8 cellular contexts compared by ENCODE assay signal in genomic region chr5:145681686-145682085, GRCh38.
DNase-seq lines count a peak whose midpoint lies in the region; ATAC-seq and TF ChIP-seq lines count a peak whose summit lies in the region.

No MANE protein-coding gene starts in this region.

- H3K9ac ChIP-seq in fibroblast of lung (ENCODE audit: insufficient read depth, low read length) (no peak overlapping the region), neural progenitor cell (no peak overlapping the region)

- H3K79me2 ChIP-seq in fibroblast of lung (ENCODE audit: control insufficient read depth, insufficient read depth, low read length) (no peaks in the 10 kb centered on the region), neural progenitor cell (ENCODE audit: low read depth) (no peaks in the 10 kb centered on the region)

- peaks cover 5% of the 10 kb centered on the region for H3K27me3 Mint-ChIP-seq in T-helper 17 cell
- no peaks in the 10 kb centered on the region for H3K27me3 Mint-ChIP-seq in neural progenitor cell (ENCODE audit: insufficient read depth, low read depth)

- peak; percentile 96 for ATAC-seq in GM18870 (IDR thresholded peaks at IDR 0.05; ENCODE audit: unreplicated experiment)
- ATAC-seq in HG03025 (IDR thresholded peaks at IDR 0.05; ENCODE audit: low FRiP score, unreplicated experiment): peak; percentile 93
- peak; percentile 37 for ATAC-seq in T-helper 17 cell

- peaks cover 2% of the 10 kb centered on the region for H3K4me1 Mint-ChIP-seq in T-helper 17 cell
- peaks cover 3% of the 10 kb centered on the region for H3K4me1 Mint-ChIP-seq in neural progenitor cell

- no peaks in the 10 kb centered on the region for H4K20me1 ChIP-seq in fibroblast of lung (ENCODE audit: control insufficient read depth, extremely low read depth, insufficient read depth, low read length)
- H4K20me1 ChIP-seq in neural progenitor cell (ENCODE audit: low read depth): no peaks in the 10 kb centered on the region

- H3K4me3 ChIP-seq in fibroblast of lung (replicated peaks in 1 of 4; ENCODE audit: control extremely low read depth in 1 of 4, insufficient read depth in 1 of 4, low read depth in 3 of 4, low read length in 4 of 4) (no peak overlapping the region), neural progenitor cell (no peak overlapping the region)

- H3K9me3 ChIP-seq in T-helper 17 cell (ENCODE audit: control insufficient read depth, low read length, poor library complexity, severe bottlenecking) (no peaks in the 10 kb centered on the region), fibroblast of lung (ENCODE audit: control insufficient read depth, insufficient read depth, low read depth, low read length) (no peaks in the 10 kb centered on the region), neural progenitor cell (ENCODE audit: low read depth) (no peaks in the 10 kb centered on the region)

- H3K36me3 ChIP-seq in fibroblast of lung (ENCODE audit: control insufficient read depth, insufficient read depth, low read length) (no peaks in the 10 kb centered on the region), neural progenitor cell (no peaks in the 10 kb centered on the region)

- H3K4me1 ChIP-seq in fibroblast of lung (ENCODE audit: control insufficient read depth, extremely low read depth, insufficient read depth, low read length) (no peaks in the 10 kb centered on the region), neural progenitor cell (no peaks in the 10 kb centered on the region)

- DNase-seq in COLO668 (lab: John Stamatoyannopoulos, UW; ENCODE audit: unreplicated experiment) (peak; percentile 29), NCI-H1694 treated with DMSO at 0.1 percent for 48 hours (lab: John Stamatoyannopoulos, UW) (peak; percentile 84), T-helper 17 cell (no peak), fibroblast of lung (ENCODE audit: low read depth in 2 of 2) (peak; percentile 62 to 82), neural progenitor cell (ENCODE audit: low spot score) (peak; percentile 74)
- DNase-seq in central memory CD4-positive, alpha-beta T cell: no peak

- H3K27me3 ChIP-seq in fibroblast of lung (ENCODE audit: control insufficient read depth, insufficient read depth, low read length) (no peaks in the 10 kb centered on the region), neural progenitor cell (no peaks in the 10 kb centered on the region)

- no peak overlapping the region for H3K4me3 Mint-ChIP-seq in T-helper 17 cell
- no peak overlapping the region for H3K4me3 Mint-ChIP-seq in neural progenitor cell

- H3K27ac ChIP-seq in fibroblast of lung (ENCODE audit: insufficient read depth, low read length) (no peak overlapping the region), neural progenitor cell (no peak overlapping the region)

- TF ChIP-seq CTCF in fibroblast of lung (conservative IDR thresholded peaks at IDR 0.05 in 1 of 2, IDR thresholded peaks at IDR 0.05 in 1 of 2; ENCODE audit: low read depth in 1 of 2, low read length in 2 of 2): peak; percentile 90 to 93
- TF ChIP-seq CTCF in neural progenitor cell (IDR thresholded peaks at IDR 0.05): peak; percentile 81

- H3K4me2 ChIP-seq in fibroblast of lung (ENCODE audit: extremely low read depth, insufficient read depth, low read length) (no peak overlapping the region), neural progenitor cell (no peak overlapping the region)

- H3F3A ChIP-seq in neural progenitor cell (ENCODE audit: low read depth): no peaks in the 10 kb centered on the region

- H3K9me3 Mint-ChIP-seq in neural progenitor cell: no peaks in the 10 kb centered on the region

- H2AFZ ChIP-seq in fibroblast of lung (ENCODE audit: low read length) (no peak overlapping the region), neural progenitor cell (replicated peaks) (no peak overlapping the region)

- H3K27ac Mint-ChIP-seq in T-helper 17 cell (no peak overlapping the region), neural progenitor cell (no peak overlapping the region)

- H3K36me3 Mint-ChIP-seq in T-helper 17 cell (ENCODE audit: low read depth) (no peaks in the 10 kb centered on the region), neural progenitor cell (no peaks in the 10 kb centered on the region)

Comparison
In these comparisons a context has a peak if more than half of its experiments do, and no peak if none do; other contexts are left out.
1. DNase-seq: peak in COLO668 (single experiment), NCI-H1694 treated with DMSO at 0.1 percent for 48 hours (single experiment), fibroblast of lung (2 of 2) and neural progenitor cell (single experiment); none in T-helper 17 cell (0 of 3) and central memory CD4-positive, alpha-beta T cell (single experiment).
2. ATAC-seq: peak in every context shown above with its lines; median percentile 96 in GM18870; 93 in HG03025; 37 in T-helper 17 cell.